Comparison of ENCODE assay signal across 30 cellular contexts in genomic region chr1:211386931-211387330, GRCh38.
DNase-seq lines count a peak whose midpoint lies in the region; ATAC-seq, FAIRE-seq and TF ChIP-seq lines count a peak whose summit lies in the region.
"Had no signal": no experiment of that assay in that cellular context is flagged by ENCODE, and none has a peak within 500 bp of the region (broad histone marks: within the 10 kb centered on the region; RNA-seq: fewer than 3 reads in every experiment).

No MANE protein-coding gene starts in this region.

- no peak overlapping the region for H2AFZ ChIP-seq in HepG2 (ENCODE audit: low read length)

- intact Hi-C loops in HepG2 (cut with micrococcal nuclease; ENCODE audit: unreplicated experiment) (no loop called here), left lung (cut with DNase I) (no loop called here)

- H3K27ac ChIP-seq in HepG2 (ENCODE audit: extremely low read length, insufficient read depth, low read length), result no peak overlapping the region
- H3K27ac ChIP-seq in left lung, result no peak overlapping the region
- H3K27ac ChIP-seq: colonic mucosa, left ventricle myocardium inferior, skin epidermis, WERI-Rb-1 had no signal

- in situ Hi-C loops in HepG2 (cut with HindIII; ENCODE audit: extremely low pct_ligation_motif_present, low pct_unique_long_range_greater_than_20kb), result no loop called here

- ATAC-seq in HepG2 (no peak), left lung (no peak)
- ATAC-seq: activated naive CD8-positive, alpha-beta T cell treated with anti-CD3 and anti-CD28 coated beads, Interleukin-2, amount 50 U/mL, for 24 hours; effector memory CD8-positive, alpha-beta T cell; esophagus mucosa; stimulated activated naive CD8-positive, alpha-beta T cell treated with anti-CD3 and anti-CD28 coated beads, Interleukin-15, amount 100 ng/mL, for 72 hours had no signal

- no peak for FAIRE-seq in HepG2 (lab: Jason Lieb, UNC)
- FAIRE-seq: bronchial epithelial cell, GM12892, RCC 7860 had no signal

- H3K4me3 ChIP-seq in retinal pigment epithelial cell (ENCODE audit: low read length) (no peak overlapping the region), HepG2 (replicated peaks in 1 of 3; ENCODE audit: insufficient read depth in 1 of 3, low read depth in 2 of 3, low read length in 3 of 3) (no peak overlapping the region), left lung (no peak overlapping the region)
- H3K4me3 ChIP-seq: colonic mucosa, left ventricle myocardium inferior, skin epidermis had no signal

- WGBS in HepG2 (ENCODE audit: low lambda C conversion rate), result 67% methylated on average over 2 of the region's 2 CpGs

- no peak for TF ChIP-seq RAD21 in HepG2 (CRISPR knock-in tag; IDR thresholded peaks at IDR 0.05)

- H3K9me3 ChIP-seq in HepG2 (ENCODE audit: low read length) (no peaks in the 10 kb centered on the region), left lung (no peaks in the 10 kb centered on the region)
- H3K9me3 ChIP-seq: colonic mucosa, left ventricle myocardium inferior had no signal

- TF ChIP-seq EP300 in HepG2 (IDR thresholded peaks at IDR 0.05; ENCODE audit: low read depth in 2 of 2, low read length in 2 of 2) (no peak), HepG2 (CRISPR knock-in tag; IDR thresholded peaks at IDR 0.05; ENCODE audit: borderline replicate concordance) (no peak)

- H3K27me3 ChIP-seq in HepG2 (ENCODE audit: control insufficient read depth in 1 of 2, insufficient read depth in 2 of 2, low read length in 2 of 2) (no peaks in the 10 kb centered on the region; a peak in 1 of 5 replicates), left lung (no peaks in the 10 kb centered on the region)
- H3K27me3 ChIP-seq: colonic mucosa had no signal

- no peak overlapping the region for H3K4me2 ChIP-seq in HepG2 (ENCODE audit: low read depth, low read length)

- BruUV-seq in HepG2 (replicated peaks; lab: Mats Ljungman, UMichigan), result no TSS peak

- peak; percentile 46 for DNase-seq in EH (ENCODE audit: low read depth)
- DNase-seq in amniotic epithelial cell (ENCODE audit: low read depth), result peak; percentile 96
- peak; percentile 88 for DNase-seq in fibroblast of peridontal ligament (ENCODE audit: extremely low read depth)
- DNase-seq in retinal pigment epithelial cell (ENCODE audit: low read depth), result peak; percentile 81
- DNase-seq in HepG2 (ENCODE audit: low spot score), result no peak
- no peak for DNase-seq in DMS 273 treated with DMSO at 0.1 percent for 48 hours (lab: John Stamatoyannopoulos, UW)
- no peak for DNase-seq in left lung
- DNase-seq: ACHN; activated CD4-positive, alpha-beta T cell treated with anti-CD3 and anti-CD28 coated beads, Interleukin-2, amount 10 ng/mL, durations not matched to agents 24 days and 14 days; activated gamma-delta T cell treated with Interleukin-2 at 50 U/mL for 16 hours; activated naive CD8-positive, alpha-beta T cell treated with anti-CD3 and anti-CD28 coated beads, Interleukin-2, amount 50 U/mL, for 24 hours; activated T-cell treated with anti-CD3 and anti-CD28 coated beads, Interleukin-2, amount 50 U/mL, for 24 hours; colonic mucosa; effector memory CD8-positive, alpha-beta T cell; left ventricle myocardium inferior; mesendoderm; NCI-H1092 treated with DMSO at 0.1 percent for 48 hours; NCI-H187; NCI-H524 treated with DMSO at 0.1 percent for 48 hours; nucleus accumbens; SIG-M5; stimulated activated CD8-positive, alpha-beta memory T cell treated with anti-CD3 and anti-CD28 coated beads, Interleukin-4, amount 100 ng/mL, for 48 hours; stimulated activated naive CD8-positive, alpha-beta T cell treated with anti-CD3 and anti-CD28 coated beads, Interleukin-15, amount 100 ng/mL, for 72 hours; T1000; WERI-Rb-1 had no signal

- no peaks in the 10 kb centered on the region for H3K36me3 ChIP-seq in HepG2 (replicated peaks in 1 of 2; ENCODE audit: control insufficient read depth in 1 of 2, insufficient read depth in 2 of 2, low read length in 2 of 2)
- peaks cover 0 to under 1% of the 10 kb centered on the region in 2 donors for H3K36me3 ChIP-seq in left lung
- H3K36me3 ChIP-seq: colonic mucosa had no signal

- no peaks in the 10 kb centered on the region for H4K20me1 ChIP-seq in HepG2 (ENCODE audit: insufficient read depth, low read length)

- POLR2A ChIA-PET in HepG2 (lab: Yijun Ruan, JAX), result no interaction called here

- CTCF ChIA-PET in HepG2 (lab: Yijun Ruan, JAX; ENCODE audit: low intra/inter-chr PET ratio, low total read pairs), result no interaction called here

- H3K9ac ChIP-seq in HepG2 (ENCODE audit: insufficient read depth, low read depth, low read length), result no peak overlapping the region

- H3K79me2 ChIP-seq in HepG2 (ENCODE audit: insufficient read depth, low read length), result peaks cover 7% of the 10 kb centered on the region

- no peak for TF ChIP-seq CTCF in retinal pigment epithelial cell (conservative IDR thresholded peaks at IDR 0.05; ENCODE audit: low read depth, low read length)
- TF ChIP-seq CTCF in HepG2 (CRISPR knock-in tag; IDR thresholded peaks at IDR 0.05), result no peak
- no peak for TF ChIP-seq CTCF in left lung (IDR thresholded peaks at IDR 0.05)

- peaks cover 16% of the 10 kb centered on the region for H3K4me1 ChIP-seq in HepG2 (ENCODE audit: insufficient read depth, low read length)
- H3K4me1 ChIP-seq in left lung, result peaks cover 0 to 12% of the 10 kb centered on the region in 2 donors
- H3K4me1 ChIP-seq: colonic mucosa had no signal

- no peak for TF ChIP-seq POLR2A in HepG2 (IDR thresholded peaks at IDR 0.05; ENCODE audit: insufficient read depth in 1 of 2, low read depth in 2 of 2, low read length in 2 of 2)

TF ChIP-seq in HepG2, 621 proteins besides CTCF, POLR2A, EP300 and RAD21 (continues in another document):
- TF ChIP-seq TEAD2 (CRISPR knock-in tag; IDR thresholded peaks at IDR 0.05), result no peak
- no peak for TF ChIP-seq GRHL1 (CRISPR knock-in tag; conservative IDR thresholded peaks at IDR 0.05)
- no peak for TF ChIP-seq ZBTB7B (CRISPR knock-in tag; IDR thresholded peaks at IDR 0.05)
- TF ChIP-seq CREB1 (IDR thresholded peaks at IDR 0.05), result no peak
- TF ChIP-seq CREB1 (CRISPR knock-in tag; IDR thresholded peaks at IDR 0.05), result no peak
- no peak for TF ChIP-seq SRF (IDR thresholded peaks at IDR 0.05; ENCODE audit: low read depth, low read length)
- TF ChIP-seq TIGD3 (CRISPR knock-in tag; IDR thresholded peaks at IDR 0.05; ENCODE audit: borderline replicate concordance), result no peak
- TF ChIP-seq ZNF468 (CRISPR knock-in tag; IDR thresholded peaks at IDR 0.05), result no peak
- no peak for TF ChIP-seq ZNF274 (CRISPR knock-in tag; IDR thresholded peaks at IDR 0.05)
- no peak for TF ChIP-seq ZBTB42 (CRISPR knock-in tag; IDR thresholded peaks at IDR 0.05)
- no peak for TF ChIP-seq IKZF1 (IDR thresholded peaks at IDR 0.05)
- TF ChIP-seq THAP8 (CRISPR knock-in tag; IDR thresholded peaks at IDR 0.05; ENCODE audit: borderline replicate concordance), result no peak
- no peak for TF ChIP-seq HOXA3 (CRISPR knock-in tag; IDR thresholded peaks at IDR 0.05)
- no peak for TF ChIP-seq ZFY (CRISPR knock-in tag; IDR thresholded peaks at IDR 0.05)
- TF ChIP-seq KDM2A (CRISPR knock-in tag; IDR thresholded peaks at IDR 0.05; ENCODE audit: borderline replicate concordance, low read depth), result no peak
- TF ChIP-seq DZIP1 (CRISPR knock-in tag; IDR thresholded peaks at IDR 0.05), result no peak

Comparison
In these comparisons a context has a peak if more than half of its experiments do, and no peak if none do; other contexts are left out.
1. DNase-seq: peak in EH (single experiment), amniotic epithelial cell (single experiment), fibroblast of peridontal ligament (single experiment) and retinal pigment epithelial cell (single experiment); none in HepG2 (single experiment), DMS 273 treated with DMSO at 0.1 percent for 48 hours (single experiment) and left lung (0 of 2).